1 cellular context compared by ENCODE assay signal in genomic region chr12:55972045-55972843, GRCh38.
TF ChIP-seq lines count a peak whose summit lies in the region.

No MANE protein-coding gene starts in this region.

TF ChIP-seq in K562, 482 proteins besides CTCF, POLR2A, EP300 and RAD21:
- TF ChIP-seq FOXM1 (IDR thresholded peaks at IDR 0.05; ENCODE audit: low read depth) (0 out of 2 replicates have a peak, but pooled peaks have one; percentile 48), FOXM1 (CRISPR knock-in tag; IDR thresholded peaks at IDR 0.05; ENCODE audit: low read depth) (no peak), ZKSCAN3 (CRISPR knock-in tag; IDR thresholded peaks at IDR 0.05) (no peak), MLX (CRISPR knock-in tag; conservative IDR thresholded peaks at IDR 0.05) (no peak), CEBPG (CRISPR knock-in tag; IDR thresholded peaks at IDR 0.05) (no peak), CEBPG (tag; conservative IDR thresholded peaks at IDR 0.05 in 1 of 2, IDR thresholded peaks at IDR 0.05 in 1 of 2) (0 out of 4 replicates have a peak, but pooled peaks of 1 of the 2 experiments have one; percentile 20), ZNF354B (CRISPR knock-in tag; IDR thresholded peaks at IDR 0.05) (no peak), ZNF316 (IDR thresholded peaks at IDR 0.05) (0 out of 2 replicates have a peak, but pooled peaks have one; percentile 1), ZNF212 (CRISPR knock-in tag; IDR thresholded peaks at IDR 0.05) (no peak), ZNF589 (CRISPR knock-in tag; IDR thresholded peaks at IDR 0.05; ENCODE audit: low read depth) (no peak), ZNF324 (CRISPR knock-in tag; IDR thresholded peaks at IDR 0.05) (no peak), CBX3 (IDR thresholded peaks at IDR 0.05; ENCODE audit: borderline replicate concordance in 1 of 2, low read length in 2 of 2) (no peak), CEBPB (tag; IDR thresholded peaks at IDR 0.05) (peak; percentile 56; the same call in 1 of the 2 replicates), ZNF140 (CRISPR knock-in tag; IDR thresholded peaks at IDR 0.05) (no peak), ZNF436 (CRISPR knock-in tag; IDR thresholded peaks at IDR 0.05) (no peak), SUPT5H (IDR thresholded peaks at IDR 0.05) (no peak), XRCC3 (IDR thresholded peaks at IDR 0.05) (no peak), ZNF77 (CRISPR knock-in tag; IDR thresholded peaks at IDR 0.05) (no peak), OTX1 (CRISPR knock-in tag; IDR thresholded peaks at IDR 0.05) (no peak), KDM1A (IDR thresholded peaks at IDR 0.05) (no peak), SRSF7 (optimal IDR thresholded peaks at IDR 0.05; ENCODE audit: low read depth, low read length) (no peak), MAFF (IDR thresholded peaks at IDR 0.05; ENCODE audit: low read length) (0 out of 2 replicates have a peak, but pooled peaks have one; percentile 7), EWSR1 (IDR thresholded peaks at IDR 0.05; ENCODE audit: borderline replicate concordance, low read depth, partially characterized antibody) (no peak), ETV1 (tag; conservative IDR thresholded peaks at IDR 0.05; ENCODE audit: low read depth) (no peak), ZNF384 (IDR thresholded peaks at IDR 0.05; ENCODE audit: low read depth, low read length) (peak; percentile 73; the same call in 1 of the 2 replicates), CCAR2 (IDR thresholded peaks at IDR 0.05; ENCODE audit: low read depth, low read length) (no peak)
- TF ChIP-seq, protein P1, sequence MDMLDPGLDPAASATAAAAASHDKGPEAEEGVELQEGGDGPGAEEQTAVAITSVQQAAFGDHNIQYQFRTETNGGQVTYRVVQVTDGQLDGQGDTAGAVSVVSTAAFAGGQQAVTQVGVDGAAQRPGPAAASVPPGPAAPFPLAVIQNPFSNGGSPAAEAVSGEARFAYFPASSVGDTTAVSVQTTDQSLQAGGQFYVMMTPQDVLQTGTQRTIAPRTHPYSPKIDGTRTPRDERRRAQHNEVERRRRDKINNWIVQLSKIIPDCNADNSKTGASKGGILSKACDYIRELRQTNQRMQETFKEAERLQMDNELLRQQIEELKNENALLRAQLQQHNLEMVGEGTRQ (CRISPR knock-in tag; IDR thresholded peaks at IDR 0.05), result no peak
- TF ChIP-seq, protein P2, sequence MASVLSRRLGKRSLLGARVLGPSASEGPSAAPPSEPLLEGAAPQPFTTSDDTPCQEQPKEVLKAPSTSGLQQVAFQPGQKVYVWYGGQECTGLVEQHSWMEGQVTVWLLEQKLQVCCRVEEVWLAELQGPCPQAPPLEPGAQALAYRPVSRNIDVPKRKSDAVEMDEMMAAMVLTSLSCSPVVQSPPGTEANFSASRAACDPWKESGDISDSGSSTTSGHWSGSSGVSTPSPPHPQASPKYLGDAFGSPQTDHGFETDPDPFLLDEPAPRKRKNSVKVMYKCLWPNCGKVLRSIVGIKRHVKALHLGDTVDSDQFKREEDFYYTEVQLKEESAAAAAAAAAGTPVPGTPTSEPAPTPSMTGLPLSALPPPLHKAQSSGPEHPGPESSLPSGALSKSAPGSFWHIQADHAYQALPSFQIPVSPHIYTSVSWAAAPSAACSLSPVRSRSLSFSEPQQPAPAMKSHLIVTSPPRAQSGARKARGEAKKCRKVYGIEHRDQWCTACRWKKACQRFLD (CRISPR knock-in tag; IDR thresholded peaks at IDR 0.05), result no peak
- TF ChIP-seq, protein P3, sequence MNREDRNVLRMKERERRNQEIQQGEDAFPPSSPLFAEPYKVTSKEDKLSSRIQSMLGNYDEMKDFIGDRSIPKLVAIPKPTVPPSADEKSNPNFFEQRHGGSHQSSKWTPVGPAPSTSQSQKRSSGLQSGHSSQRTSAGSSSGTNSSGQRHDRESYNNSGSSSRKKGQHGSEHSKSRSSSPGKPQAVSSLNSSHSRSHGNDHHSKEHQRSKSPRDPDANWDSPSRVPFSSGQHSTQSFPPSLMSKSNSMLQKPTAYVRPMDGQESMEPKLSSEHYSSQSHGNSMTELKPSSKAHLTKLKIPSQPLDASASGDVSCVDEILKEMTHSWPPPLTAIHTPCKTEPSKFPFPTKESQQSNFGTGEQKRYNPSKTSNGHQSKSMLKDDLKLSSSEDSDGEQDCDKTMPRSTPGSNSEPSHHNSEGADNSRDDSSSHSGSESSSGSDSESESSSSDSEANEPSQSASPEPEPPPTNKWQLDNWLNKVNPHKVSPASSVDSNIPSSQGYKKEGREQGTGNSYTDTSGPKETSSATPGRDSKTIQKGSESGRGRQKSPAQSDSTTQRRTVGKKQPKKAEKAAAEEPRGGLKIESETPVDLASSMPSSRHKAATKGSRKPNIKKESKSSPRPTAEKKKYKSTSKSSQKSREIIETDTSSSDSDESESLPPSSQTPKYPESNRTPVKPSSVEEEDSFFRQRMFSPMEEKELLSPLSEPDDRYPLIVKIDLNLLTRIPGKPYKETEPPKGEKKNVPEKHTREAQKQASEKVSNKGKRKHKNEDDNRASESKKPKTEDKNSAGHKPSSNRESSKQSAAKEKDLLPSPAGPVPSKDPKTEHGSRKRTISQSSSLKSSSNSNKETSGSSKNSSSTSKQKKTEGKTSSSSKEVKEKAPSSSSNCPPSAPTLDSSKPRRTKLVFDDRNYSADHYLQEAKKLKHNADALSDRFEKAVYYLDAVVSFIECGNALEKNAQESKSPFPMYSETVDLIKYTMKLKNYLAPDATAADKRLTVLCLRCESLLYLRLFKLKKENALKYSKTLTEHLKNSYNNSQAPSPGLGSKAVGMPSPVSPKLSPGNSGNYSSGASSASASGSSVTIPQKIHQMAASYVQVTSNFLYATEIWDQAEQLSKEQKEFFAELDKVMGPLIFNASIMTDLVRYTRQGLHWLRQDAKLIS (CRISPR knock-in tag; IDR thresholded peaks at IDR 0.05), result no peak
